4 cellular contexts compared by ENCODE assay signal in the genomic region with DNA sequence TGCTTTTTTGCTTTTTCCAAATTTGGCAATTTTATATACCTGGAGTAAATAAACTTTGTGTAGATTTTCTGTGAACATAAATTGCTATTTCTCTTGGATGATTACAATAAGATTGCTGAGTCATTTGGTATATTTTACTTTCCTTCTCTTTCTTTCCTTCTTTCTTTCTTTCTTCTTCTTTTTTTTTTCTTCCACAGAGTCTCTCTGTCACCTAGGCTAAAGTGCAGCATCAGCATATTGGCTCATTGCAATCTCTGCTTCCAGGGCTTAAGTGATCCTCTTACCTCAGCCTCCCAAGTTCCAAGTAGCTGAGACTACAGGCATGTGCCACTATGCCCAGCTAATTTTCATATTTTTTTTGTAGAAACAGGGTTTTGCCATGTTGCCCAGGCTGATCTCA.
DNase-seq lines count a peak whose midpoint lies in the region; ATAC-seq, FAIRE-seq and TF ChIP-seq lines count a peak whose summit lies in the region.
"Not testable (repeated sequence)": the region's sequence is repeated elsewhere in the genome, so short reads cannot be mapped to it uniquely, and the experiment has no call there.

No MANE protein-coding gene starts in this region.

- not testable (repeated sequence) for TF ChIP-seq POLR2A in A549 (IDR thresholded peaks at IDR 0.05; ENCODE audit: low read length); IMR-90 (IDR thresholded peaks at IDR 0.05; ENCODE audit: low read depth, low read length); K562 (conservative IDR thresholded peaks at IDR 0.05); HepG2 (IDR thresholded peaks at IDR 0.05; ENCODE audit: insufficient read depth in 1 of 2, low read depth in 2 of 2, low read length in 2 of 2)

- H3K4me1 ChIP-seq in A549; IMR-90 (ENCODE audit: control insufficient read depth, insufficient read depth, low read length); K562 (replicated peaks in 1 of 2; ENCODE audit: control insufficient read depth in 2 of 2, insufficient read depth in 2 of 2, low read length in 2 of 2); HepG2 (ENCODE audit: insufficient read depth, low read length): not testable (repeated sequence)

- CTCF ChIA-PET in A549 (lab: Yijun Ruan, JAX); IMR-90 (lab: Yijun Ruan, JAX); K562 (lab: Yijun Ruan, JAX; ENCODE audit: low intra/inter-chr PET ratio); HepG2 (lab: Yijun Ruan, JAX; ENCODE audit: low intra/inter-chr PET ratio, low total read pairs): not testable (repeated sequence)

- H2AK9ac ChIP-seq in IMR-90 (replicated peaks; ENCODE audit: low read depth, low read length, poor library complexity), result not testable (repeated sequence)

- not testable (repeated sequence) for TF ChIP-seq RAD21 in A549 (conservative IDR thresholded peaks at IDR 0.05 in 1 of 2, IDR thresholded peaks at IDR 0.05 in 1 of 2); IMR-90 (IDR thresholded peaks at IDR 0.05; ENCODE audit: low read length); K562 (CRISPR knock-in tag; conservative IDR thresholded peaks at IDR 0.05 in 1 of 2, IDR thresholded peaks at IDR 0.05 in 1 of 2); HepG2 (CRISPR knock-in tag; IDR thresholded peaks at IDR 0.05)

- ATAC-seq in A549; IMR-90 (ENCODE audit: low read depth); K562; HepG2: not testable (repeated sequence)

- POLR2A ChIA-PET in A549 (lab: Yijun Ruan, JAX); IMR-90 (lab: Charles Lee; ENCODE audit: unreplicated experiment); K562 (lab: Yijun Ruan, JAX); HepG2 (lab: Yijun Ruan, JAX): not testable (repeated sequence)

- H3K56ac ChIP-seq in IMR-90 (ENCODE audit: extremely low read depth, insufficient read depth, low read length), result not testable (repeated sequence)

- not testable (repeated sequence) for H2BK20ac ChIP-seq in IMR-90 (ENCODE audit: low read depth, low read length)

- not testable (repeated sequence) for H3K4ac ChIP-seq in IMR-90 (ENCODE audit: low read depth, low read length)

- not testable (repeated sequence) for H3K27me3 ChIP-seq in IMR-90 (ENCODE audit: control insufficient read depth, insufficient read depth, low read length); K562 (ENCODE audit: control insufficient read depth in 2 of 2, insufficient read depth in 2 of 2, low read length in 2 of 2); HepG2 (ENCODE audit: control insufficient read depth in 1 of 2, insufficient read depth in 2 of 2, low read length in 2 of 2)

- dilution Hi-C loops in IMR-90 (cut with HindIII; ENCODE audit: low sequenced_read_pairs, unreplicated experiment), result not testable (repeated sequence)

- H2AK5ac ChIP-seq in IMR-90 (ENCODE audit: low read depth, low read length), result not testable (repeated sequence)

- not testable (repeated sequence) for H3K4me3 ChIP-seq in A549; IMR-90 (ENCODE audit: insufficient read depth, low read depth, low read length); K562; HepG2 (replicated peaks in 1 of 3; ENCODE audit: insufficient read depth in 1 of 3, low read depth in 2 of 3, low read length in 3 of 3)

- not testable (repeated sequence) for H3K27ac ChIP-seq in A549; IMR-90 (ENCODE audit: insufficient read depth, low read length); K562 (ENCODE audit: extremely low read depth, low read depth, low read length); HepG2 (ENCODE audit: extremely low read length, insufficient read depth, low read length)

- H3K9ac ChIP-seq in IMR-90 (ENCODE audit: low read depth, low read length); K562 (ENCODE audit: insufficient read depth in 1 of 2, low read depth in 2 of 2, low read length in 2 of 2); HepG2 (ENCODE audit: insufficient read depth, low read depth, low read length): not testable (repeated sequence)

- not testable (repeated sequence) for H2BK5ac ChIP-seq in IMR-90 (ENCODE audit: low read depth, low read length, poor library complexity, severe bottlenecking)

- H3K79me1 ChIP-seq in IMR-90 (ENCODE audit: low read depth in 1 of 2, low read length in 2 of 2), result not testable (repeated sequence)

- not testable (repeated sequence) for H3K9me3 ChIP-seq in A549; IMR-90 (ENCODE audit: control insufficient read depth, insufficient read depth, low read length); K562 (replicated peaks; ENCODE audit: control insufficient read depth, insufficient read depth, low read depth, low read length)
- peaks cover 30% of the 10 kb centered on the region for H3K9me3 ChIP-seq in HepG2 (ENCODE audit: low read length)

- FAIRE-seq in A549 (lab: Jason Lieb, UNC); K562 (lab: Jason Lieb, UNC); HepG2 (lab: Jason Lieb, UNC): not testable (repeated sequence)

- not testable (repeated sequence) for H3K36me3 ChIP-seq in IMR-90 (ENCODE audit: control insufficient read depth, insufficient read depth, low read length); K562 (ENCODE audit: control insufficient read depth, insufficient read depth, low read length); HepG2 (replicated peaks in 1 of 2; ENCODE audit: control insufficient read depth in 1 of 2, insufficient read depth in 2 of 2, low read length in 2 of 2)

- H2BK15ac ChIP-seq in IMR-90 (ENCODE audit: low read depth, low read length), result not testable (repeated sequence)

- intact Hi-C loops in IMR-90 (cut with micrococcal nuclease); K562 (cut with micrococcal nuclease); HepG2 (cut with micrococcal nuclease; ENCODE audit: unreplicated experiment): not testable (repeated sequence)

- not testable (repeated sequence) for TF ChIP-seq CTCF in A549 (IDR thresholded peaks at IDR 0.05); IMR-90 (conservative IDR thresholded peaks at IDR 0.05; ENCODE audit: low read depth, low read length); K562 (IDR thresholded peaks at IDR 0.05 in 2 of 3, conservative IDR thresholded peaks at IDR 0.05 in 1 of 3; ENCODE audit: insufficient read depth in 2 of 3, low read depth in 1 of 3, low read length in 3 of 3); HepG2 (CRISPR knock-in tag; IDR thresholded peaks at IDR 0.05)

- DNase-seq in A549 (ENCODE audit: low read depth in 1 of 2, low spot score in 1 of 2); IMR-90; K562 (ENCODE audit: extremely low read depth in 1 of 4, low spot score in 3 of 4); HepG2 (ENCODE audit: low spot score): not testable (repeated sequence)

- H3K9me1 ChIP-seq in IMR-90 (ENCODE audit: insufficient read depth, low read length); K562 (ENCODE audit: control insufficient read depth, insufficient read depth, low read length): not testable (repeated sequence)

- BruUV-seq in IMR-90 (replicated peaks; lab: Mats Ljungman, UMichigan); K562 (replicated peaks; lab: Mats Ljungman, UMichigan); HepG2 (replicated peaks; lab: Mats Ljungman, UMichigan): not testable (repeated sequence)

- TF ChIP-seq EP300 in A549 (IDR thresholded peaks at IDR 0.05); K562 (IDR thresholded peaks at IDR 0.05; ENCODE audit: low read length); HepG2 (IDR thresholded peaks at IDR 0.05; ENCODE audit: low read depth in 2 of 2, low read length in 2 of 2); HepG2 (CRISPR knock-in tag; IDR thresholded peaks at IDR 0.05; ENCODE audit: borderline replicate concordance): not testable (repeated sequence)

- not testable (repeated sequence) for H4K91ac ChIP-seq in IMR-90 (ENCODE audit: insufficient read depth, low read depth, low read length)

- in situ Hi-C loops in IMR-90 (cut with MboI; ENCODE audit: low sequenced_read_pairs); K562 (cut with MboI); HepG2 (cut with HindIII; ENCODE audit: extremely low pct_ligation_motif_present, low pct_unique_long_range_greater_than_20kb): not testable (repeated sequence)

- not testable (repeated sequence) for H4K5ac ChIP-seq in IMR-90 (ENCODE audit: low read depth, low read length)

- H4K20me1 ChIP-seq in IMR-90 (ENCODE audit: insufficient read depth, low read length); K562 (replicated peaks; ENCODE audit: control insufficient read depth, insufficient read depth, low read length); HepG2 (ENCODE audit: insufficient read depth, low read length): not testable (repeated sequence)

- H3K18ac ChIP-seq in IMR-90 (ENCODE audit: low read depth, low read length), result not testable (repeated sequence)

- H3K79me2 ChIP-seq in K562 (ENCODE audit: control insufficient read depth, insufficient read depth, low read length); HepG2 (ENCODE audit: insufficient read depth, low read length): not testable (repeated sequence)

- H3K23ac ChIP-seq in IMR-90 (ENCODE audit: low read depth, low read length), result not testable (repeated sequence)

- H2AFZ ChIP-seq in IMR-90 (replicated peaks; ENCODE audit: low read length, poor library complexity); K562 (ENCODE audit: low read depth, low read length); HepG2 (ENCODE audit: low read length): not testable (repeated sequence)

- H3K14ac ChIP-seq in IMR-90 (replicated peaks; ENCODE audit: low read depth, low read length), result not testable (repeated sequence)

- not testable (repeated sequence) for H2BK120ac ChIP-seq in IMR-90 (ENCODE audit: low read depth, low read length)

- not testable (repeated sequence) for H3K4me2 ChIP-seq in A549; IMR-90 (ENCODE audit: low read depth, low read length); K562 (ENCODE audit: insufficient read depth, low read length); HepG2 (ENCODE audit: low read depth, low read length)

- H4K8ac ChIP-seq in IMR-90 (ENCODE audit: low read depth in 2 of 2, low read length in 2 of 2), result not testable (repeated sequence)
